In genomic region chr13:93226065-93226622, GRCh38 we compare ENCODE assay signal across 1 cellular context.
TF ChIP-seq lines count a peak whose summit lies in the region.

No MANE protein-coding gene starts in this region.

TF ChIP-seq in GM23338, 12 proteins besides CTCF, POLR2A, EP300 and RAD21 (continued from another document):
- no peak for TF ChIP-seq ZNF462 (CRISPR knock-in tag; IDR thresholded peaks at IDR 0.05)
- TF ChIP-seq POLR2AphosphoS5 (IDR thresholded peaks at IDR 0.05; ENCODE audit: low read depth), result no peak
- no peak for TF ChIP-seq EZH2 (IDR thresholded peaks at IDR 0.05; ENCODE audit: low read depth, unreplicated experiment)
- TF ChIP-seq NANOG (IDR thresholded peaks at IDR 0.05; ENCODE audit: borderline replicate concordance), result no peak
- TF ChIP-seq EZH2phosphoT487 (IDR thresholded peaks at IDR 0.05; ENCODE audit: unreplicated experiment), result no peak
